In the genomic region with DNA sequence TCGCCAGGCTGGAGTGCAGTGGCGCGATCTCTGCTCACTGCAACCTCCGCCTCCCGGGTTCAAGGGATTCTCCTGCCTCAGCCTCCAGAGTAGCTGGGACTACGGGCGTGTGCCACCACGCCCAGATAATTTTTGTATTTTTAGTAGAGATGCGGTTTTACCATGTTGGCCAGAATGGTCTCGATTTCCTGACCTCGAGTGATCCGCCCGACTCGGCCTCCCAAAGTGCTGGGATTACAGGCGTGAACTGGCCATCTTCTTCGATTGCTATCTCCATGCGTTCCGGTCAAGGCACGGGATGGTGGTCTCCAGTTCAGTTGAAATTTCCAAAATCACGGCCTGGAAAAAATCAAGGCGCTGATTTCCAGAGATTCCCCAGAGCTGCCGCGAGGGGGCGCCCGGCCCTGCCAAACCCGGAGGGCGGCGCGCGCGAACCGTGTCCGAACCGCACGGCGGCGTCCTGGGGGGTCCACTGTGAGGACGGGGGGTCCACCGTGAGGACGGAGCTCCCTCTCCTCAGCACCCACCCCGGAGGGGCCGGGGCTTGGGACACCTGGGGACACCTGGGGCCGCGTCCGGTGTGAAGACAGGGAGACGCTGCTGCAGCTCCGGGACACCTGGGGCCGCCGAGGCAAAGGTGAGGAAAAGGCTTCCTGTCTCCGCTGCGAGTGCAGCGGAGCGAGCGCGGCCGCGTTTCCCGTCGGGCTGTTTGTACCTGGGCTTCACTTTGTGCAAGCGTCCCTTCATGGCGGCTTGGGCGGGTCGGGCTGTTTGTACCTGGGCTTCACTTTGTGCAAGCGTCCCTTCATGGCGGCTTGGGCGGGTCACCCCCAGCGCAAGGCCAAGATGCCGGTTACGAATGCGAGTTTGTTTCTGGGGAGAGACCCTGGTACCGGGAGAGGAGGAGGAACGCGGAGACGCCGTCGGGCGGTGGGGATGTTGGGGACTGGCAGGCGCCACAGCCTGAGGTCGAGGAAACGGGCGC, we compare ENCODE assay signal across 8 cellular contexts.
A peak's percentile ranks its signal among the peaks of the same experiment; 100 is the strongest.
DNase-seq lines count a peak whose midpoint lies in the region; ATAC-seq and TF ChIP-seq lines count a peak whose summit lies in the region.
"Not testable (repeated sequence)": the region's sequence is repeated elsewhere in the genome, so short reads cannot be mapped to it uniquely, and the experiment has no call there.

No MANE protein-coding gene starts in this region.

- not testable (repeated sequence) for H3K9me3 Mint-ChIP-seq in mesothelial cell of epicardium

- H3K27me3 Mint-ChIP-seq in mesothelial cell of epicardium (ENCODE audit: low read depth): not testable (repeated sequence)

- peak; percentile 26 for ATAC-seq in Right ventricle myocardium inferior

- H3K27ac Mint-ChIP-seq in mesothelial cell of epicardium: not testable (repeated sequence)

- in situ Hi-C loops in T47D (cut with HindIII; ENCODE audit: low pct_unique_long_range_greater_than_20kb, low sequenced_read_pairs): not testable (repeated sequence)

- TF ChIP-seq CTCF in AG09319 (IDR thresholded peaks at IDR 0.05; ENCODE audit: low read depth, low read length): peak; percentile 19
- TF ChIP-seq CTCF in GM20000 (IDR thresholded peaks at IDR 0.05; ENCODE audit: extremely low read depth, missing control alignments): peak; percentile 25
- TF ChIP-seq CTCF in mesothelial cell of epicardium (IDR thresholded peaks at IDR 0.05; ENCODE audit: unreplicated experiment): peak; percentile 75

- intact Hi-C loops in Right ventricle myocardium inferior (cut with DNase I): not testable (repeated sequence)

- H3K4me1 Mint-ChIP-seq in mesothelial cell of epicardium: not testable (repeated sequence)

- DNase-seq in AG09319 (ENCODE audit: extremely low read depth, low read depth): not testable (repeated sequence)
- DNase-seq in GM20000 (ENCODE audit: low spot score): peak; percentile 22
- DNase-seq in NCI-H748 (lab: John Stamatoyannopoulos, UW; ENCODE audit: unreplicated experiment): peak; percentile 63
- peak; percentile 30 for DNase-seq in activated CD8-positive, alpha-beta memory T cell treated with anti-CD3 and anti-CD28 coated beads, Interleukin-2, amount 50 U/mL, for 4 hours
- peak; percentile 29 to 74 for DNase-seq in T47D (ENCODE audit: low read depth in 1 of 2, low spot score in 1 of 2)
- DNase-seq in Right ventricle myocardium inferior (ENCODE audit: missing footprints): peak; percentile 68
- peak in 1 of 2 experiments; percentile 53 for DNase-seq in mesothelial cell of epicardium (ENCODE audit: low spot score in 2 of 2, unreplicated experiment in 2 of 2)
- DNase-seq in stimulated activated CD4-positive, alpha-beta T cell treated with anti-CD3 and anti-CD28 coated beads, Interleukin-2, amount 100 ng/mL, for 4 hours (ENCODE audit: low read depth): peak; percentile 3

- not testable (repeated sequence) for H3K36me3 Mint-ChIP-seq in mesothelial cell of epicardium

- H3K4me3 Mint-ChIP-seq in mesothelial cell of epicardium: peak overlapping the region; percentile 87

Comparison
In these comparisons a context has a peak if more than half of its experiments do, and no peak if none do; other contexts are left out.
1. CTCF ChIP-seq: peak in every context shown above with its lines; median percentile 75 in mesothelial cell of epicardium; 25 in GM20000; 19 in AG09319.